8 cellular contexts compared by ENCODE assay signal in the genomic region with DNA sequence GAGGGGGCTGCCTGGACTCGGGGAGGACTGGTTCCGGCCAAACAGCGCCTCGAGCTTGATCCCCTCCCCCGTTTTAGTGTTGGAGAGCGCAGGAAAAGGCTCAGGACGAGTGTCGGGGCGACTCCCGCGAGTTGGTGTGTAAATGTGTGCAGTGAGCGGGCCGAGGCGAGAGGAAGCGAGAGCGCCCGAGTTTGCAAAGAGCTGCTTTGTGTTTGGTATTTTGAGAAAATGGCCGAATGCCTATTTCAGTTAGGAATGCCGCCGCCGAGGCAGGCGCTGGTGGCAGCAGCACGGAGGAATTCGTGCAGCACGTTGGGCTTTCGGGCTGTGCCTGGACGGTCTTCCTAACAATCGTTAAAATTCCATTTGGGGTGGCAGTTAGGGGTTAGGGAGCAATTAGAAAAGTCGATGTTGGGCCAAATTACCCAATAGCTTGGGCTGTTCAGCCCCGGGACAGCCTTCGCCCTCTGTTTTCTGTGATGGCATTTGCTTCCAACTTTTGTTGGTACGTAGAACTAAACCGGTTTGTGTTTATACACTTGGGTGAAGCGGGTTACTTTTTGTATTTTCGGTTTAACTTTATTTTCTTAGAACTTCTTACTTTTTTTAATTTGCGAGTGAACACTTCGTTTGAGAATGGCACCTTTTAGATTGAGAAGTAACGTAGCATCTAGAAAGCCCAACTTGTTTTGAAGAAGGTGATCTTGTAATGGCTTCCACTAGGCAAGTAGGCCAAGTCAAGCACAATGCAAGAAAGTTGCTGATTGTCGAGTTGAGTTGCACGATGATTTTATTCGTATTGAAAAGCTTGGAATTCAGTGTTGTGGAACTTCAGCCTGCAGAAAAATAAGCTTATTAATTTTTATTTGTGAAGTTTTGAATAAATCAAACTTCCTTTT. TPM values are rescaled to one million over a fixed set of nuclear protein-coding genes. Genes with fewer than 3 reads are reported as not detected.
A peak's percentile ranks its signal among the peaks of the same experiment; 100 is the strongest.
DNase-seq lines count a peak whose midpoint lies in the region; ATAC-seq, FAIRE-seq and TF ChIP-seq lines count a peak whose summit lies in the region.

No MANE protein-coding gene starts in this region.

- FAIRE-seq in K562 (lab: Jason Lieb, UNC), result peak; percentile 51

- POLR2A ChIA-PET in K562 (lab: Yijun Ruan, JAX), result interaction anchor here (0.6 to 2.0 kb wide), 7 partner anchors 9 to 69 kb away, joined by 3 to 18 read pairs (median 3); a partner anchor contains a TSS

- H3K9ac ChIP-seq in K562 (ENCODE audit: insufficient read depth in 1 of 2, low read depth in 2 of 2, low read length in 2 of 2), result peak overlapping the region; percentile 95 to 98

- TF ChIP-seq CTCF in K562 (IDR thresholded peaks at IDR 0.05 in 2 of 3, conservative IDR thresholded peaks at IDR 0.05 in 1 of 3; ENCODE audit: insufficient read depth in 2 of 3, low read depth in 1 of 3, low read length in 3 of 3), result no peak
- no peak for TF ChIP-seq CTCF in retinal pigment epithelial cell (conservative IDR thresholded peaks at IDR 0.05; ENCODE audit: low read depth, low read length)

- TF ChIP-seq EP300 in K562 (IDR thresholded peaks at IDR 0.05; ENCODE audit: low read length), result no peak

- ATAC-seq in GM19372 (IDR thresholded peaks at IDR 0.05; ENCODE audit: low read depth, unreplicated experiment), result peak; percentile 27
- ATAC-seq in HG03442 (IDR thresholded peaks at IDR 0.05; ENCODE audit: unreplicated experiment), result peak; percentile 22
- peak; percentile 5 for ATAC-seq in K562

- H3K36me3 ChIP-seq in K562 (ENCODE audit: control insufficient read depth, insufficient read depth, low read length), result peaks cover 25% of the 10 kb centered on the region

- peak overlapping the region; percentile 90 for H3K4me2 ChIP-seq in K562 (ENCODE audit: insufficient read depth, low read length)

- BruUV-seq in K562 (replicated peaks; lab: Mats Ljungman, UMichigan), result no TSS peak

- DNase-seq in Caki2 (ENCODE audit: low read depth) (peak; percentile 26), SK-MEL-5 (ENCODE audit: low read depth, low spot score) (peak; percentile 41), K562 (ENCODE audit: extremely low read depth in 1 of 4, low spot score in 3 of 4) (peak in 1 of 4 experiments; percentile 54), hippocampal formation (lab: John Stamatoyannopoulos, UW) (peak; percentile 24 to 47), retinal pigment epithelial cell (ENCODE audit: low read depth) (no peak), DMS153 treated with DMSO at 0.1 percent for 48 hours (lab: John Stamatoyannopoulos, UW; ENCODE audit: unreplicated experiment) (no peak)

- WGBS in K562 (ENCODE audit: insufficient coverage, low coverage, missing lambda C conversion rate), result under 1% methylated on average over 38 of the region's 41 CpGs

- intact Hi-C loops in K562 (cut with micrococcal nuclease), result loop anchor here (5.0 kb wide), 1 partner anchor 68 kb away; a partner anchor contains a TSS

- peaks cover 18 to 20% of the 10 kb centered on the region in 2 experiments; a peak in 4 of 5 replicates for H3K4me1 ChIP-seq in K562 (replicated peaks in 1 of 2; ENCODE audit: control insufficient read depth in 2 of 2, insufficient read depth in 2 of 2, low read length in 2 of 2)

- peak overlapping the region; percentile 97 for H3K27ac ChIP-seq in K562 (ENCODE audit: extremely low read depth, low read depth, low read length)

- no peaks in the 10 kb centered on the region for H3K9me3 ChIP-seq in K562 (replicated peaks; ENCODE audit: control insufficient read depth, insufficient read depth, low read depth, low read length)

- TF ChIP-seq RAD21 in K562 (CRISPR knock-in tag; conservative IDR thresholded peaks at IDR 0.05 in 1 of 2, IDR thresholded peaks at IDR 0.05 in 1 of 2), result no peak

- peak overlapping the region; percentile 81 for H2AFZ ChIP-seq in K562 (ENCODE audit: low read depth, low read length)

- CTCF ChIA-PET in K562 (lab: Yijun Ruan, JAX; ENCODE audit: low intra/inter-chr PET ratio), result interaction anchor here (0.7 kb wide), 1 partner anchor 50 kb away, joined by 3 read pairs; no protein-coding TSS in a partner anchor

- in situ Hi-C loops in Caki2 (cut with HindIII; ENCODE audit: low pct_unique_long_range_greater_than_20kb, low sequenced_read_pairs), result no loop called here
- in situ Hi-C loops in SK-MEL-5 (cut with HindIII; ENCODE audit: low pct_unique_long_range_greater_than_20kb, low sequenced_read_pairs), result no loop called here
- in situ Hi-C loops in K562 (cut with MboI), result no loop called here

- H3K79me2 ChIP-seq in K562 (ENCODE audit: control insufficient read depth, insufficient read depth, low read length), result peaks cover 60% of the 10 kb centered on the region

- peaks cover 0 to 5% of the 10 kb centered on the region in 2 experiments; a peak in 3 of 5 replicates for H3K27me3 ChIP-seq in K562 (ENCODE audit: control insufficient read depth in 2 of 2, insufficient read depth in 2 of 2, low read length in 2 of 2)

- peak overlapping the region; percentile 99 for H3K4me3 ChIP-seq in K562
- peak overlapping the region; percentile 83 for H3K4me3 ChIP-seq in retinal pigment epithelial cell (ENCODE audit: low read length)

- H4K20me1 ChIP-seq in K562 (replicated peaks; ENCODE audit: control insufficient read depth, insufficient read depth, low read length), result peaks cover 8% of the 10 kb centered on the region; the same call in 1 of the 2 replicates

- no peaks in the 10 kb centered on the region for H3K9me1 ChIP-seq in K562 (ENCODE audit: control insufficient read depth, insufficient read depth, low read length)

- TF ChIP-seq POLR2A in K562 (conservative IDR thresholded peaks at IDR 0.05), result no peak; the same call in 1 of the 2 replicates

TF ChIP-seq in K562, 482 proteins besides CTCF, POLR2A, EP300 and RAD21 (continues in another document):
- TF ChIP-seq, protein P1, sequence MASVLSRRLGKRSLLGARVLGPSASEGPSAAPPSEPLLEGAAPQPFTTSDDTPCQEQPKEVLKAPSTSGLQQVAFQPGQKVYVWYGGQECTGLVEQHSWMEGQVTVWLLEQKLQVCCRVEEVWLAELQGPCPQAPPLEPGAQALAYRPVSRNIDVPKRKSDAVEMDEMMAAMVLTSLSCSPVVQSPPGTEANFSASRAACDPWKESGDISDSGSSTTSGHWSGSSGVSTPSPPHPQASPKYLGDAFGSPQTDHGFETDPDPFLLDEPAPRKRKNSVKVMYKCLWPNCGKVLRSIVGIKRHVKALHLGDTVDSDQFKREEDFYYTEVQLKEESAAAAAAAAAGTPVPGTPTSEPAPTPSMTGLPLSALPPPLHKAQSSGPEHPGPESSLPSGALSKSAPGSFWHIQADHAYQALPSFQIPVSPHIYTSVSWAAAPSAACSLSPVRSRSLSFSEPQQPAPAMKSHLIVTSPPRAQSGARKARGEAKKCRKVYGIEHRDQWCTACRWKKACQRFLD (CRISPR knock-in tag; IDR thresholded peaks at IDR 0.05), result 0 out of 2 replicates have a peak, but pooled peaks have one; percentile 1
- TF ChIP-seq, protein P2, sequence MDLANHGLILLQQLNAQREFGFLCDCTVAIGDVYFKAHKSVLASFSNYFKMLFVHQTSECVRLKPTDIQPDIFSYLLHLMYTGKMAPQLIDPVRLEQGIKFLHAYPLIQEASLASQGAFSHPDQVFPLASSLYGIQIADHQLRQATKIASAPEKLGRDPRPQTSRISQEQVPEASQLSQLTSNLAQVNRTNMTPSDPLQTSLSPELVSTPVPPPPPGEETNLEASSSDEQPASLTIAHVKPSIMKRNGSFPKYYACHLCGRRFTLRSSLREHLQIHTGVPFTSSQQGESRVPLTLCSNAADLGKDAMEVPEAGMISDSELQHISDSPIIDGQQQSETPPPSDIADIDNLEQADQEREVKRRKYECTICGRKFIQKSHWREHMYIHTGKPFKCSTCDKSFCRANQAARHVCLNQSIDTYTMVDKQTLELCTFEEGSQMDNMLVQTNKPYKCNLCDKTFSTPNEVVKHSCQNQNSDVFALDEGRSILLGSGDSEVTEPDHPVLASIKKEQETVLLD (IDR thresholded peaks at IDR 0.05), result 0 out of 2 replicates have a peak, but pooled peaks have one; percentile 24
- TF ChIP-seq ZNF41 (CRISPR knock-in tag; conservative IDR thresholded peaks at IDR 0.05) (no peak), DIDO1 (tag; IDR thresholded peaks at IDR 0.05; ENCODE audit: low read depth) (no peak)
- TF ChIP-seq, protein P3, sequence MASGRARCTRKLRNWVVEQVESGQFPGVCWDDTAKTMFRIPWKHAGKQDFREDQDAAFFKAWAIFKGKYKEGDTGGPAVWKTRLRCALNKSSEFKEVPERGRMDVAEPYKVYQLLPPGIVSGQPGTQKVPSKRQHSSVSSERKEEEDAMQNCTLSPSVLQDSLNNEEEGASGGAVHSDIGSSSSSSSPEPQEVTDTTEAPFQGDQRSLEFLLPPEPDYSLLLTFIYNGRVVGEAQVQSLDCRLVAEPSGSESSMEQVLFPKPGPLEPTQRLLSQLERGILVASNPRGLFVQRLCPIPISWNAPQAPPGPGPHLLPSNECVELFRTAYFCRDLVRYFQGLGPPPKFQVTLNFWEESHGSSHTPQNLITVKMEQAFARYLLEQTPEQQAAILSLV (tag; IDR thresholded peaks at IDR 0.05), result no peak

RNA-seq across cellular contexts. Expression of a gene that starts 1.6 kb away (rescaled TPM):
- total RNA-seq in Caki2 (2014; rRNA removed; shearing (Covaris generic); ENCODE audit: low replicate concordance), result 5.9 and 6.8 TPM in 2 replicates
- total RNA-seq in SK-MEL-5 (2014; rRNA removed; shearing (Covaris generic)), result 22.3 and 28.0 TPM in 2 replicates
- polyA plus RNA-seq in SK-MEL-5 (2015; cell fraction: cytosol; rRNA removed), result 11.7 and 17.0 TPM in 2 replicates
- polyA plus RNA-seq in SK-MEL-5 (2015; cell fraction: nucleus; rRNA removed), result 15.9 and 17.1 TPM in 2 replicates
- 40.4 and 67.7 TPM in 2 replicates for total RNA-seq in K562 (2011; cell fraction: chromatin; rRNA removed; ENCODE audit: low replicate concordance)
- total RNA-seq in K562 (2011; cell fraction: nucleolus; rRNA removed), result 18.8 and 21.2 TPM in 2 replicates
- 27.1 and 31.8 TPM in 2 replicates for total RNA-seq in K562 (2011; cell fraction: nucleoplasm; rRNA removed)
- total RNA-seq in K562 (2014; rRNA removed) (19.2 and 28.4 TPM in 2 replicates), K562 (2014; rRNA removed; fragmentation: Illumina TruSeq; extraction: Trizol) (20.1 and 23.6 TPM in 2 replicates), K562 (2015; rRNA removed; fragmentation: Illumina TruSeq; extraction: Trizol) (19.9 TPM in 2 replicates), K562 (2021) (23.2 and 24.0 TPM in 2 replicates)
- polyA plus RNA-seq in K562 (2011; rRNA removed) (15.3 and 19.3 TPM in 2 replicates), K562 (2014; fragmentation: Illumina TruSeq; extraction: Trizol) (8.9 and 9.7 TPM in 2 replicates), K562 (2014; fragmentation: Nextera tagmentation; extraction: Ambion mirVana) (1 to 10 TPM; 2.9 to 6.9 TPM), K562 (2014; rRNA removed) (10.1 and 10.8 TPM in 2 replicates)
- polyA plus RNA-seq in K562 (2011; cell fraction: cytosol; rRNA removed), result 4.0 and 7.3 TPM in 2 replicates
- polyA plus RNA-seq in K562 (2011; cell fraction: nucleus; rRNA removed), result 11.4 and 12.6 TPM in 2 replicates
- polyA plus RNA-seq in K562 (2012), result 5.1 and 6.8 TPM in 2 replicates
- 60.5 and 72.5 TPM in 2 replicates for polyA minus RNA-seq in K562 (2011; rRNA and poly(A)+ RNA removed)
- 15.0 and 22.1 TPM in 2 replicates for polyA minus RNA-seq in K562 (2011; cell fraction: cytosol; rRNA and poly(A)+ RNA removed)
- polyA minus RNA-seq in K562 (2011; cell fraction: nucleus; rRNA and poly(A)+ RNA removed), result 15.3 and 21.0 TPM in 2 replicates

Comparison
In these comparisons a context has a peak if more than half of its experiments do, and no peak if none do; other contexts are left out.
1. DNase-seq: peak in Caki2 (single experiment), SK-MEL-5 (single experiment) and hippocampal formation (2 of 2); none in retinal pigment epithelial cell (single experiment) and DMS153 treated with DMSO at 0.1 percent for 48 hours (single experiment).
2. Peak in every context shown above with its lines, with median percentiles within 50 percentile points of each other: ATAC-seq.